8 cellular contexts compared by ENCODE assay signal in genomic region chr12:47276253-47277070, GRCh38.
DNase-seq lines count a peak whose midpoint lies in the region; ATAC-seq and TF ChIP-seq lines count a peak whose summit lies in the region.

No MANE protein-coding gene starts in this region.

- no peaks in the 10 kb centered on the region for H3K9me3 ChIP-seq in right atrium auricular region
- H3K9me3 ChIP-seq in gastroesophageal sphincter = no peaks in the 10 kb centered on the region

- H3K36me3 ChIP-seq in right atrium auricular region (no peaks in the 10 kb centered on the region), gastroesophageal sphincter (no peaks in the 10 kb centered on the region), H7 (replicated peaks; ENCODE audit: control insufficient read depth, insufficient read depth, low read length) (no peaks in the 10 kb centered on the region; the same call in 1 of the 2 replicates)

- intact Hi-C loops in Right ventricle myocardium superior (cut with DNase I) = no loop called here

- TF ChIP-seq POLR2A in gastroesophageal sphincter (IDR thresholded peaks at IDR 0.05) = no peak

- TF ChIP-seq EP300 in gastroesophageal sphincter (IDR thresholded peaks at IDR 0.05) = no peak

- no peak overlapping the region for H3K4me3 ChIP-seq in right atrium auricular region
- no peak overlapping the region for H3K4me3 ChIP-seq in gastroesophageal sphincter
- no peak overlapping the region for H3K4me3 ChIP-seq in H7 (ENCODE audit: insufficient read depth, low read depth, low read length)

- H3K27me3 ChIP-seq in right atrium auricular region = no peaks in the 10 kb centered on the region
- no peaks in the 10 kb centered on the region for H3K27me3 ChIP-seq in gastroesophageal sphincter
- no peaks in the 10 kb centered on the region for H3K27me3 ChIP-seq in H7 (ENCODE audit: control insufficient read depth, insufficient read depth, low read length)

- no peak for TF ChIP-seq CTCF in right atrium auricular region (IDR thresholded peaks at IDR 0.05)
- no peak for TF ChIP-seq CTCF in gastroesophageal sphincter (IDR thresholded peaks at IDR 0.05)

- no peak for DNase-seq in Right ventricle myocardium superior
- DNase-seq in right atrium auricular region (ENCODE audit: low spot score) = no peak
- peak; percentile 73 for DNase-seq in MV-4-11 (lab: John Stamatoyannopoulos, UW)
- DNase-seq in activated CD8-positive, alpha-beta memory T cell treated with anti-CD3 and anti-CD28 coated beads, Interleukin-2, amount 50 U/mL, for 1 hour (ENCODE audit: extremely low read depth) = peak; percentile 22
- DNase-seq in stimulated activated CD8-positive, alpha-beta memory T cell treated with anti-CD3 and anti-CD28 coated beads, Interleukin-7, amount 100 ng/mL, for 4 hours (ENCODE audit: low read depth in 2 of 2) = peak; percentile 22 to 53
- DNase-seq in H7 = no peak

- H3K27ac ChIP-seq in right atrium auricular region (peak overlapping the region in 1 of 2 donors; percentile 4), gastroesophageal sphincter (peak overlapping the region in 2 of 4 donors; percentile 9 to 40)

- ATAC-seq in Right ventricle myocardium superior (ENCODE audit: poor library complexity) (peak; percentile 82), HG02678 (IDR thresholded peaks at IDR 0.05; ENCODE audit: unreplicated experiment) (peak; percentile 96), gastroesophageal sphincter (peak; percentile 76)

- WGBS in gastroesophageal sphincter (ENCODE audit: low coverage in 1 of 2), 2 donors = 82 to 87% methylated on average over 5 to 8 of the region's 8 CpGs

- H3K4me1 ChIP-seq in right atrium auricular region = peaks cover 0 to 18% of the 10 kb centered on the region in 2 donors
- peaks cover 0 to 18% (median 0%) of the 10 kb centered on the region in 3 donors for H3K4me1 ChIP-seq in gastroesophageal sphincter

Comparison
In these comparisons a context has a peak if more than half of its experiments do, and no peak if none do; other contexts are left out.
1. DNase-seq: peak in MV-4-11 (single experiment), activated CD8-positive, alpha-beta memory T cell treated with anti-CD3 and anti-CD28 coated beads, Interleukin-2, amount 50 U/mL, for 1 hour (single experiment) and stimulated activated CD8-positive, alpha-beta memory T cell treated with anti-CD3 and anti-CD28 coated beads, Interleukin-7, amount 100 ng/mL, for 4 hours (2 of 2); none in Right ventricle myocardium superior (single experiment), right atrium auricular region (single experiment) and H7 (single experiment).
2. Peak in every context shown above with its lines, with median percentiles within 50 percentile points of each other: ATAC-seq.